ENCODE assay signal across 19 cellular contexts in the genomic region with DNA sequence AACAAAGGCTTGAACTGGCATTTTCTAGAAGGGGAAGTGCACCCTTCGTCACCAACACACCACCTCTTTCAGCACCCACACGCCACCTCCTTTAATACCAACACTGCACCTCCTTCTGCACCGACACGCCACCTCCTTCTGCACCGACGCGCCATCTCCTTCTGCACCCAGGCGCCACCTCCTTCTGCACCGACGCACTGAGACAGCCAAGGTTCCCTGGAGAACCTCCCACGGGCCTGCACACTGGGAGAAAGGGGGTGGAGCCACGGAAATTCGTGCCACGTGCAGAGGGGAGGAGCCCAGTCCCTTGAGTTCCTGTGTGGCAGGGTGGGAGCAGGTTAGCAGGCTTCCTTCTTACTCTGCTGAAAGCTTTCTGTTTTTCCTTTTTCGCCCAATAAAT.
"Had no signal": no experiment of that assay in that cellular context is flagged by ENCODE, and none has a peak within 500 bp of the region (broad histone marks: within the 10 kb centered on the region; RNA-seq: fewer than 3 reads in every experiment).

No MANE protein-coding gene starts in this region.

- H3K4me1 Mint-ChIP-seq: naive thymus-derived CD8-positive, alpha-beta T cell; stimulated activated naive B cell treated with anti-CD40 and anti-IgM and Interleukin-4, amounts not matched to agents 10 μg/mL and 1 μg/mL and 100 μg/mL, for 72 hours had no signal

- H3K27me3 Mint-ChIP-seq: dendritic cell treated with granulocyte-macrophage colony-stimulating factor and Interleukin-4, amounts not matched to agents 40 ng/mL and 50 ng/mL, for 4 days had no signal

- H3K9me3 ChIP-seq: adrenal gland, neutrophil, upper lobe of right lung had no signal

- H3K36me3 ChIP-seq: adrenal gland, gastroesophageal sphincter, heart right ventricle, neutrophil, spleen, upper lobe of right lung had no signal

- H3K4me3 Mint-ChIP-seq: activated CD4-positive, alpha-beta memory T cell treated with anti-CD3 and anti-CD28 coated beads for 36 hours; activated T-helper 1 cell treated with anti-CD3 and anti-CD28 coated beads, Interleukin-12 subunit alpha, Interleukin-12 subunit beta, Interleukin-2, Interleukin-4 antibody, amounts not matched to agents 30 ng/mL and 10 ng/mL and 1 ng/mL, durations not matched to agents 14 hours and 24 hours and 36 hours; dendritic cell treated with granulocyte-macrophage colony-stimulating factor and Interleukin-4, amounts not matched to agents 40 ng/mL and 50 ng/mL, for 4 days; naive thymus-derived CD8-positive, alpha-beta T cell; stimulated activated naive B cell treated with anti-CD40 and anti-IgM and Interleukin-4, amounts not matched to agents 10 μg/mL and 1 μg/mL and 100 μg/mL, for 72 hours; T-helper 2 cell treated with Interferon-gamma antibody and Interleukin-4, amounts not matched to agents 5 μg/mL and 100 μg/mL, for 36 hours had no signal

- H3K4me3 ChIP-seq: adrenal gland, gastroesophageal sphincter, heart right ventricle, spleen, upper lobe of right lung had no signal

- DNase-seq: activated CD4-positive, alpha-beta memory T cell treated with anti-CD3 and anti-CD28 coated beads for 36 hours; activated gamma-delta T cell treated with Interleukin-2 at 50 U/mL for 16 hours; activated T-cell treated with anti-CD3 and anti-CD28 coated beads for 4 hours; adrenal gland; effector CD8-positive, alpha-beta T cell; heart right ventricle; left ventricle myocardium superior; naive thymus-derived CD8-positive, alpha-beta T cell; spleen; stimulated activated CD4-positive, alpha-beta T cell treated with anti-CD3 and anti-CD28 coated beads, Interleukin-4, amount 100 ng/mL, for 4 hours; stimulated activated naive B cell treated with anti-CD40 and anti-IgM and Interleukin-4, amounts not matched to agents 10 μg/mL and 1 μg/mL and 100 μg/mL, for 72 hours; upper lobe of right lung had no signal

- H3K27me3 ChIP-seq: adrenal gland, neutrophil, upper lobe of right lung had no signal

- H3K36me3 Mint-ChIP-seq: activated CD4-positive, alpha-beta memory T cell treated with anti-CD3 and anti-CD28 coated beads for 36 hours; activated naive CD4-positive, alpha-beta T cell treated with anti-CD3 and anti-CD28 coated beads, Interleukin-2, amount 50 U/mL, for 72 hours; naive thymus-derived CD8-positive, alpha-beta T cell; stimulated activated naive B cell treated with anti-CD40 and anti-IgM and Interleukin-4, amounts not matched to agents 10 μg/mL and 1 μg/mL and 100 μg/mL, for 72 hours had no signal

- H3K9me3 Mint-ChIP-seq: activated CD4-positive, alpha-beta memory T cell treated with anti-CD3 and anti-CD28 coated beads for 36 hours; activated naive CD4-positive, alpha-beta T cell treated with anti-CD3 and anti-CD28 coated beads, Interleukin-2, amount 50 U/mL, for 72 hours; activated T-helper 1 cell treated with anti-CD3 and anti-CD28 coated beads, Interleukin-12 subunit alpha, Interleukin-12 subunit beta, Interleukin-2, Interleukin-4 antibody, amounts not matched to agents 30 ng/mL and 10 ng/mL and 1 ng/mL, durations not matched to agents 14 hours and 24 hours and 36 hours; naive thymus-derived CD8-positive, alpha-beta T cell; T-helper 2 cell treated with Interferon-gamma antibody and Interleukin-4, amounts not matched to agents 5 μg/mL and 100 μg/mL, for 36 hours had no signal

- ATAC-seq: activated naive CD4-positive, alpha-beta T cell treated with anti-CD3 and anti-CD28 coated beads, Interleukin-2, amount 50 U/mL, for 72 hours; esophagus mucosa; gastroesophageal sphincter; heart right ventricle; left ventricle myocardium superior; naive thymus-derived CD8-positive, alpha-beta T cell; stimulated activated naive B cell treated with anti-CD40 and anti-IgM and Interleukin-4, amounts not matched to agents 10 μg/mL and 1 μg/mL and 100 μg/mL, for 72 hours; upper lobe of right lung had no signal

- H3K4me1 ChIP-seq: adrenal gland, gastroesophageal sphincter, heart right ventricle, spleen, upper lobe of right lung had no signal

- H3K27ac ChIP-seq: adrenal gland, gastroesophageal sphincter, heart right ventricle, neutrophil, spleen, upper lobe of right lung had no signal

- H3K27ac Mint-ChIP-seq: activated CD4-positive, alpha-beta memory T cell treated with anti-CD3 and anti-CD28 coated beads for 36 hours; activated naive CD4-positive, alpha-beta T cell treated with anti-CD3 and anti-CD28 coated beads, Interleukin-2, amount 50 U/mL, for 72 hours; activated T-helper 1 cell treated with anti-CD3 and anti-CD28 coated beads, Interleukin-12 subunit alpha, Interleukin-12 subunit beta, Interleukin-2, Interleukin-4 antibody, amounts not matched to agents 30 ng/mL and 10 ng/mL and 1 ng/mL, durations not matched to agents 14 hours and 24 hours and 36 hours; dendritic cell treated with granulocyte-macrophage colony-stimulating factor and Interleukin-4, amounts not matched to agents 40 ng/mL and 50 ng/mL, for 4 days; naive thymus-derived CD8-positive, alpha-beta T cell; stimulated activated naive B cell treated with anti-CD40 and anti-IgM and Interleukin-4, amounts not matched to agents 10 μg/mL and 1 μg/mL and 100 μg/mL, for 72 hours; T-helper 2 cell treated with Interferon-gamma antibody and Interleukin-4, amounts not matched to agents 5 μg/mL and 100 μg/mL, for 36 hours had no signal
